ENCODE assay signal across 10 cellular contexts in genomic region chr10:76433161-76434005, GRCh38.
A peak's percentile ranks its signal among the peaks of the same experiment; 100 is the strongest.
DNase-seq lines count a peak whose midpoint lies in the region; ATAC-seq and TF ChIP-seq lines count a peak whose summit lies in the region.
"Had no signal": no experiment of that assay in that cellular context is flagged by ENCODE, and none has a peak within 500 bp of the region (broad histone marks: within the 10 kb centered on the region; RNA-seq: fewer than 3 reads in every experiment).

No MANE protein-coding gene starts in this region.

- POLR2A ChIA-PET in RWPE1 (lab: Yijun Ruan, JAX; ENCODE audit: low non-redundant PET), result no interaction called here

- 53% methylated on average over 8 of the region's 8 CpGs for WGBS in hepatocyte (ENCODE audit: low lambda C conversion rate, missing lambda C conversion rate)

- H4K20me1 ChIP-seq in hepatocyte (ENCODE audit: insufficient read depth, poor library complexity, severe bottlenecking), result no peaks in the 10 kb centered on the region

- H3K9me3 ChIP-seq in hepatocyte (ENCODE audit: low read depth) (no peaks in the 10 kb centered on the region), thoracic aorta (no peaks in the 10 kb centered on the region)

- no peaks in the 10 kb centered on the region for H3K9me2 ChIP-seq in hepatocyte (replicated peaks; ENCODE audit: insufficient read depth)

- H2AFZ ChIP-seq in hepatocyte, result no peak overlapping the region

- ATAC-seq in thoracic aorta (ENCODE audit: insufficient number of reproducible peaks, low FRiP score, low read depth), result no peak
- ATAC-seq: activated naive CD4-positive, alpha-beta T cell treated with anti-CD3 and anti-CD28 coated beads, Interleukin-2, amount 50 U/mL, for 72 hours had no signal

- H3K27ac ChIP-seq in RWPE1, result peak overlapping the region; percentile 75; the same call in 1 of the 2 replicates
- H3K27ac ChIP-seq in hepatocyte, result peak overlapping the region; percentile 13
- peak overlapping the region; percentile 81 to 93 for H3K27ac ChIP-seq in thoracic aorta

- TF ChIP-seq CTCF in RWPE1 (conservative IDR thresholded peaks at IDR 0.05; ENCODE audit: low read depth) (no peak), hepatocyte (IDR thresholded peaks at IDR 0.05; ENCODE audit: poor library complexity) (no peak), thoracic aorta (IDR thresholded peaks at IDR 0.05) (no peak)

- H3K36me3 ChIP-seq in hepatocyte (replicated peaks; ENCODE audit: insufficient read depth, low read depth) (no peaks in the 10 kb centered on the region), thoracic aorta (no peaks in the 10 kb centered on the region), H7 (replicated peaks; ENCODE audit: control insufficient read depth, insufficient read depth, low read length) (no peaks in the 10 kb centered on the region)

- H3K4me3 ChIP-seq in hepatocyte, result no peak overlapping the region
- H3K4me3 ChIP-seq in thoracic aorta, result no peak overlapping the region
- H3K4me3 ChIP-seq in H7 (ENCODE audit: insufficient read depth, low read depth, low read length), result no peak overlapping the region

- H3K4me1 ChIP-seq in hepatocyte (ENCODE audit: insufficient read depth) (peaks cover 13% of the 10 kb centered on the region), thoracic aorta (ENCODE audit: control insufficient read depth in 1 of 2, low read depth in 2 of 2) (peaks cover 24 to 62% of the 10 kb centered on the region in 2 donors)

- no peak overlapping the region for H3K4me2 ChIP-seq in hepatocyte

- no peaks in the 10 kb centered on the region for H3K79me2 ChIP-seq in hepatocyte

- H3K27me3 ChIP-seq in hepatocyte (no peaks in the 10 kb centered on the region), thoracic aorta (replicated peaks; ENCODE audit: insufficient read depth) (no peaks in the 10 kb centered on the region), H7 (ENCODE audit: control insufficient read depth, insufficient read depth, low read length) (no peaks in the 10 kb centered on the region)

- CTCF ChIA-PET in RWPE1 (lab: Yijun Ruan, JAX), result interaction anchor here (0.6 to 1.4 kb wide), 2 partner anchors 9 to 787 kb away, joined by 3 read pairs; no protein-coding TSS in a partner anchor

- peak; percentile 23 for DNase-seq in DMS 273 (lab: John Stamatoyannopoulos, UW; ENCODE audit: unreplicated experiment)
- DNase-seq in DMS 273 treated with DMSO at 0.1 percent for 48 hours (lab: John Stamatoyannopoulos, UW), result no peak
- no peak for DNase-seq in RWPE1 (ENCODE audit: low spot score)
- peak; percentile 20 for DNase-seq in hepatocyte (ENCODE audit: low spot score)
- no peak for DNase-seq in thoracic aorta (ENCODE audit: low spot score)
- no peak for DNase-seq in HT-29 (ENCODE audit: low spot score)
- no peak for DNase-seq in stimulated activated CD4-positive, alpha-beta T cell treated with anti-CD3 and anti-CD28 coated beads, Interleukin-12 subunit alpha, Interleukin-12 subunit beta, amount 100 ng/mL, for 4 hours
- DNase-seq in H7, result no peak
- DNase-seq: NCI-H446 treated with DMSO at 0.1 percent for 48 hours had no signal

Comparison
In these comparisons a context has a peak if more than half of its experiments do, and no peak if none do; other contexts are left out.
1. DNase-seq: peak in DMS 273 (single experiment) and hepatocyte (single experiment); none in DMS 273 treated with DMSO at 0.1 percent for 48 hours (single experiment), RWPE1 (single experiment), thoracic aorta (single experiment), HT-29 (single experiment), stimulated activated CD4-positive, alpha-beta T cell treated with anti-CD3 and anti-CD28 coated beads, Interleukin-12 subunit alpha, Interleukin-12 subunit beta, amount 100 ng/mL, for 4 hours (single experiment) and H7 (single experiment).
2. H3K27ac ChIP-seq: peak in every context shown above with its lines; median percentile 87 in thoracic aorta; 75 in RWPE1; 13 in hepatocyte.